ENCODE assay signal across 1 cellular context in the genomic region with DNA sequence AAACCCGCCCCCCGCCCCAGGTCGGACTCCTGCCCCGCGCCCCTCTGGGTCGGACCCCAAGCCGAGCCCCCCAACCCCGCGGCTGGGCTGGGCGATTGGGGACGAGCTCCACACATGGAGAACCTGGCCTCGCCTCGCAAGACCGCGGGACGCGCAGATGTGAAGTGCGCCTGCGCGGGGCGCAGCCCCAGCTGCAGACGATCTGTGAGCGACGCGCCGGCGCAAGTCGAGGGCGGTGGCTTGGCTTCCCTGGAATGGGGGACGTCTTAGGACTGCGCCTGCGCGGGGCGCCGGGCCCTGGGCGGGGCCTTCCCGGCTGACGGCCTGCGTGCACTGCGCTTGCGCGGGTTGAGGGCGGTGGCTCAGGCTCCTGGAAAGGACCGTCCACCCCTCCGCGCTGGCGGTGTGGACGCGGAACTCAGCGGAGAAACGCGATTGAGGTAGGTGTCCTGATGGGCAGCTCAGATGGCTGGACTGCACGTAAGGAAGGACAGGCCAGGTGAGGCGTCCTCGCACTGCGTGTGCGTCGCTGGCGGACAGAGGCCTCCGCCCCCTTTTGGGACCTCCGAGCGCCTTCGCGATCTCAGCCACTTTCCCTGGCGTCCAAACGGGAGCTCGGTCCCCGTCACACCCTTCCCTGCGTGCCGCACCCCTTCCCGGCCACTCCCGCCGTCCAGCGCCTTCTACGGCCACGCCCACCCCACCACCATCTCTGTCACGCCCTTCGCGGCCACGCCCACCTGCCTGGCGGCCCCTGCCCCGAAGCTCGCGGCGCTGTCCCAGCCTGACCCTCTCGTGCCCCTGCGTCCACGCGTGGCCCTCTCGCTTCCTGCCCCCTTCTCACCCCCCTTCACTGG.
TF ChIP-seq lines count a peak whose summit lies in the region.

A gene (plus strand): TSS at position 351 of the 857 bp plus-strand sequence. CDS start 1,278 bp downstream, outside the sequence.

TF ChIP-seq in GM23338, 12 proteins besides CTCF, POLR2A, EP300 and RAD21:
- no peak for TF ChIP-seq EZH2 (IDR thresholded peaks at IDR 0.05; ENCODE audit: low read depth, unreplicated experiment)
- peak; percentile 90 for TF ChIP-seq POLR2AphosphoS5 (IDR thresholded peaks at IDR 0.05; ENCODE audit: low read depth)
- TF ChIP-seq, protein P1, sequence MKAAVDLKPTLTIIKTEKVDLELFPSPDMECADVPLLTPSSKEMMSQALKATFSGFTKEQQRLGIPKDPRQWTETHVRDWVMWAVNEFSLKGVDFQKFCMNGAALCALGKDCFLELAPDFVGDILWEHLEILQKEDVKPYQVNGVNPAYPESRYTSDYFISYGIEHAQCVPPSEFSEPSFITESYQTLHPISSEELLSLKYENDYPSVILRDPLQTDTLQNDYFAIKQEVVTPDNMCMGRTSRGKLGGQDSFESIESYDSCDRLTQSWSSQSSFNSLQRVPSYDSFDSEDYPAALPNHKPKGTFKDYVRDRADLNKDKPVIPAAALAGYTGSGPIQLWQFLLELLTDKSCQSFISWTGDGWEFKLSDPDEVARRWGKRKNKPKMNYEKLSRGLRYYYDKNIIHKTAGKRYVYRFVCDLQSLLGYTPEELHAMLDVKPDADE (IDR thresholded peaks at IDR 0.05) = no peak
- no peak for TF ChIP-seq ZNF114 (CRISPR knock-in tag; IDR thresholded peaks at IDR 0.05)
- TF ChIP-seq EZH2phosphoT487 (IDR thresholded peaks at IDR 0.05; ENCODE audit: unreplicated experiment) = no peak
